Comparison of ENCODE assay signal across 8 cellular contexts in the genomic region with DNA sequence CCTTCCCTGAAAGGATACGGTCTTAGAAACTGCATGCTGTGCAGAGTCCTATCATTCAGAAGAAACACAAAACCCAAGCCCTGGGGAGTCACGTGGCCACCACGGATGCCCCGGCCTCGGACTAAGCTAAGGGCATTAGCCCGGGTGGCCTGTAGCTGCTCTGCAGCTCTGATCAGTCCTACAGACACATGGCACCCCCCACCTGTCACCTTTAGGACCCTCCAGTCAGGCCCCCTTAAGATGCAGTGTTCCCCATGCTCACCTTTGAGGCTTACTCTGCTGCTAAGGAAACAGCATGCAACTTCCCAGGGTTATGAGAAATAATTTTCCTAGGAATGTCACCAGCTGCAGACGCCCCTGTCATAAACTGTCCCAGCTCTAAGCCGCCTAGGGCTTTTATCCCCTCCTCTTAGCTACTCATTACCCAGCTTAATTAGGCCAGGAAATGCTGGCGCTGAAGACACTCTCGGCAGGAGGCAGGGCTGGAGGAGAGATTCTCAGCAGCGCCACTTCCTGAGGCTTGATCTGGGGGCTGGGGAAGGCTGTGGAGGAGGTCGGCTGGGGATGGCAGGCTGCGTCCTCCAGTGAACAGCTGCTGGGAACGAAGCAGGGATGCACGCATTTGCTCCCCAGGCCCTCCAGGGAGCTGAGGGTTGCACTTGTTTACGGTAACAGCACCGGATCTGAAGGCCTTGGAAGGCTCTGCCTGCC. TPM values are rescaled to one million over a fixed set of nuclear protein-coding genes. Genes with fewer than 3 reads are reported as not detected.
DNase-seq lines count a peak whose midpoint lies in the region; FAIRE-seq and TF ChIP-seq lines count a peak whose summit lies in the region.

No MANE protein-coding gene starts in this region.

- no peak for TF ChIP-seq POLR2A in GM12892 (IDR thresholded peaks at IDR 0.05; ENCODE audit: low read depth, low read length)

- H3K27ac ChIP-seq in iPS-20b (ENCODE audit: low read length): peak overlapping the region; percentile 49
- H3K27ac ChIP-seq in tibial artery: no peak overlapping the region

- no peaks in the 10 kb centered on the region for H3K9me3 ChIP-seq in iPS-20b (ENCODE audit: insufficient read depth, low read depth, low read length)
- no peaks in the 10 kb centered on the region for H3K9me3 ChIP-seq in tibial artery

- H3K36me3 ChIP-seq in iPS-20b (ENCODE audit: insufficient read depth, low read depth, low read length) (no peaks in the 10 kb centered on the region), tibial artery (no peaks in the 10 kb centered on the region)

- in situ Hi-C loops in ACHN (cut with HindIII; ENCODE audit: low pct_ligation_motif_present, low pct_unique_long_range_greater_than_20kb, low sequenced_read_pairs): no loop called here

- peak; percentile 85 for DNase-seq in D341Med (ENCODE audit: low spot score)
- peak; percentile 36 for DNase-seq in HEK293T (ENCODE audit: extremely low spot score)
- DNase-seq in NCI-H69 (lab: John Stamatoyannopoulos, UW): peak; percentile 98
- no peak for DNase-seq in ACHN
- DNase-seq in GM12892 (ENCODE audit: insufficient read length): no peak
- no peak for DNase-seq in tibial artery
- no peak for DNase-seq in pons (ENCODE audit: low spot score)

- intact Hi-C loops in tibial artery (cut with DNase I; ENCODE audit: low total_unique reads): no loop called here

- CTCF ChIA-PET in HEK293T (lab: Yijun Ruan, JAX): interaction anchor here (0.5 to 2.1 kb wide), 4 partner anchors 24 to 95 kb away, joined by 3 to 7 read pairs (median 3); no protein-coding TSS in a partner anchor

- H3K27me3 ChIP-seq in iPS-20b (ENCODE audit: insufficient read depth, low read length) (no peaks in the 10 kb centered on the region), tibial artery (peaks cover 0 to 20% of the 10 kb centered on the region in 2 donors)

- H3K4me1 ChIP-seq in iPS-20b (ENCODE audit: insufficient read depth, low read length) (peaks cover 54% of the 10 kb centered on the region), tibial artery (no peaks in the 10 kb centered on the region)

- H3K9ac ChIP-seq in iPS-20b (ENCODE audit: low read depth, low read length): peak overlapping the region; percentile 69; the same call in 1 of the 2 replicates

- no peak for FAIRE-seq in GM12892 (lab: Jason Lieb, UNC)

- POLR2A ChIA-PET in HEK293T (lab: Yijun Ruan, JAX): interaction anchor here (1.2 to 2.2 kb wide), 4 partner anchors 8 to 94 kb away, joined by 3 to 13 read pairs (median 4); no protein-coding TSS in a partner anchor

- peak overlapping the region; percentile 44; the same call in 1 of the 2 replicates for H3K4me3 ChIP-seq in iPS-20b (ENCODE audit: low read length)
- H3K4me3 ChIP-seq in tibial artery: no peak overlapping the region

- TF ChIP-seq CTCF in tibial artery (IDR thresholded peaks at IDR 0.05): no peak

TF ChIP-seq in HEK293T, 16 proteins besides CTCF, POLR2A, EP300 and RAD21:
- TF ChIP-seq NFRKB (IDR thresholded peaks at IDR 0.05): no peak
- TF ChIP-seq LEF1 (IDR thresholded peaks at IDR 0.05; ENCODE audit: borderline replicate concordance): no peak
- TF ChIP-seq SUZ12 (IDR thresholded peaks at IDR 0.05): no peak
- TF ChIP-seq ZNF384 (IDR thresholded peaks at IDR 0.05): no peak
- no peak for TF ChIP-seq SP1 (IDR thresholded peaks at IDR 0.05)
- TF ChIP-seq BHLHE40 (IDR thresholded peaks at IDR 0.05; ENCODE audit: borderline replicate concordance): no peak
- TF ChIP-seq HDGF (IDR thresholded peaks at IDR 0.05; ENCODE audit: borderline replicate concordance): no peak
- no peak for TF ChIP-seq PKNOX1 (IDR thresholded peaks at IDR 0.05)
- no peak for TF ChIP-seq FOXK2 (IDR thresholded peaks at IDR 0.05)
- TF ChIP-seq TARDBP (IDR thresholded peaks at IDR 0.05): no peak
- TF ChIP-seq CTBP1 (IDR thresholded peaks at IDR 0.05; ENCODE audit: borderline replicate concordance): no peak
- TF ChIP-seq ELF4 (IDR thresholded peaks at IDR 0.05): no peak
- no peak for TF ChIP-seq FOXA1 (IDR thresholded peaks at IDR 0.05)
- TF ChIP-seq FOXM1 (IDR thresholded peaks at IDR 0.05; ENCODE audit: borderline replicate concordance): no peak
- no peak for TF ChIP-seq ARNT (IDR thresholded peaks at IDR 0.05)
- TF ChIP-seq L3MBTL2 (conservative IDR thresholded peaks at IDR 0.05): no peak; the same call in 1 of the 2 replicates

RNA-seq across cellular contexts. Expression of gene ADA2, which starts 47.2 kb away (rescaled TPM):
- 4.0 TPM for polyA plus RNA-seq in GM12892 (2012; ENCODE audit: missing spikeins)

Comparison
In these comparisons a context has a peak if more than half of its experiments do, and no peak if none do; other contexts are left out.
1. DNase-seq: peak in D341Med (single experiment), HEK293T (single experiment) and NCI-H69 (single experiment); none in ACHN (single experiment), GM12892 (single experiment), tibial artery (0 of 2) and pons (single experiment).